In the genomic region with DNA sequence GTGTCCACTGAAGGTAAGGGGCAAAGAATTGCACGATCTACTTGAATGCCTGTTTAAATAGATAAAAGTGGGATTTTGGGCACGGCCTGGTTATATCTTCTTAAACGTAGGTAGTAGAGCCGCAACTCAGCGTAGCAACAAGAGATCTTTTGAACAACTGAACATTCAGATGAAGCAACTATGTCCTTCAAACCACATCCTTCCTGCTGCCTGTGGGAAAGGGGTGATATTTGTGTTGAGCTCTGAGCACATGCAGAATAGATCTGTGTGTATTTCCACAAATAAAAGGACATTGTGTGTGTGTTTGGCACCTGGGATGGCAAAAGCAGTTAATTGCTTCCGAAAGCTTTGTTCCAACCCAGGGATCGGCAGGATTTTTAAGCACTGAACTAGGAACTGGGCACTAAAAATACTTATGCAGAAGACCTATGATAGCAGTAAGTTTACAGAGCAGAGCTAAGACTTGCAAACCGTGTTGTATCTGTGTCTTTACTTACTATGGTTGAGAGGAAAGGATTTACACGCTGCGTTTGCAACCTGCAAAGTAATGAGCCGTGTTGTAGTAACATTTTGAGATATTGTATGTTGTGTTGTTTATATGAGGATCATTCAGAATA, we compare ENCODE assay signal across 10 cellular contexts.
A peak's percentile ranks its signal among the peaks of the same experiment; 100 is the strongest.
DNase-seq lines count a peak whose midpoint lies in the region; ATAC-seq and TF ChIP-seq lines count a peak whose summit lies in the region.
"Had no signal": no experiment of that assay in that cellular context is flagged by ENCODE, and none has a peak within 500 bp of the region (broad histone marks: within the 10 kb centered on the region; RNA-seq: fewer than 3 reads in every experiment).

No MANE protein-coding gene starts in this region.

- H3K27me3 ChIP-seq in right atrium auricular region = no peaks in the 10 kb centered on the region
- H3K27me3 ChIP-seq: thyroid gland had no signal

- no peak overlapping the region for H3K27ac ChIP-seq in right atrium auricular region
- H3K27ac ChIP-seq: thyroid gland had no signal

- no peaks in the 10 kb centered on the region for H3K9me3 ChIP-seq in right atrium auricular region
- H3K9me3 ChIP-seq: thyroid gland had no signal

- peak in 3 of 5 experiments; percentile 12 to 94 (median 56) for DNase-seq in T-helper 2 cell
- peak; percentile 76 for DNase-seq in activated naive CD4-positive, alpha-beta T cell treated with anti-CD3 and anti-CD28 coated beads, Interleukin-2, amount 10 ng/mL, durations not matched to agents 7 days and 5 days
- DNase-seq in stimulated activated CD4-positive, alpha-beta T cell treated with anti-CD3 and anti-CD28 coated beads, Interleukin-15, amount 100 ng/mL, for 24 hours = peak; percentile 43
- DNase-seq in amniotic stem cell (lab: John Stamatoyannopoulos, UW) = no peak
- no peak for DNase-seq in right atrium auricular region (ENCODE audit: low spot score)
- DNase-seq: mesenchymal stem cell, thyroid gland had no signal

- no peak overlapping the region for H3K4me3 Mint-ChIP-seq in activated naive CD4-positive, alpha-beta T cell treated with anti-CD3 and anti-CD28 coated beads, Interleukin-2, amount 10 ng/mL, durations not matched to agents 7 days and 5 days

- CTCF ChIA-PET in activated naive CD4-positive, alpha-beta T cell treated with anti-CD3 and anti-CD28 coated beads, Interleukin-2, amount 10 ng/mL, durations not matched to agents 7 days and 5 days (lab: Charles Lee) = interaction anchor here (0.7 to 3.3 kb wide), 2 partner anchors 99 to 133 kb away, joined by 3 to 16 read pairs; no protein-coding TSS in a partner anchor

- H3K27me3 Mint-ChIP-seq in activated naive CD4-positive, alpha-beta T cell treated with anti-CD3 and anti-CD28 coated beads, Interleukin-2, amount 10 ng/mL, durations not matched to agents 7 days and 5 days = no peaks in the 10 kb centered on the region

- peak; percentile 68 for ATAC-seq in GM21423 (IDR thresholded peaks at IDR 0.05; ENCODE audit: unreplicated experiment)
- ATAC-seq in GM19328 (IDR thresholded peaks at IDR 0.05; ENCODE audit: unreplicated experiment) = no peak
- ATAC-seq in GM18520 (IDR thresholded peaks at IDR 0.05; ENCODE audit: unreplicated experiment) = no peak

- H3K4me1 Mint-ChIP-seq in activated naive CD4-positive, alpha-beta T cell treated with anti-CD3 and anti-CD28 coated beads, Interleukin-2, amount 10 ng/mL, durations not matched to agents 7 days and 5 days = peaks cover 27% of the 10 kb centered on the region

- H3K4me3 ChIP-seq in right atrium auricular region = no peak overlapping the region
- H3K4me3 ChIP-seq: thyroid gland had no signal

- H3K36me3 ChIP-seq in right atrium auricular region = no peaks in the 10 kb centered on the region
- H3K36me3 ChIP-seq: thyroid gland had no signal

- H3K36me3 Mint-ChIP-seq in activated naive CD4-positive, alpha-beta T cell treated with anti-CD3 and anti-CD28 coated beads, Interleukin-2, amount 10 ng/mL, durations not matched to agents 7 days and 5 days = peaks cover 14% of the 10 kb centered on the region

- peak overlapping the region; percentile 98 for H3K27ac Mint-ChIP-seq in activated naive CD4-positive, alpha-beta T cell treated with anti-CD3 and anti-CD28 coated beads, Interleukin-2, amount 10 ng/mL, durations not matched to agents 7 days and 5 days

- no peaks in the 10 kb centered on the region for H3K9me3 Mint-ChIP-seq in activated naive CD4-positive, alpha-beta T cell treated with anti-CD3 and anti-CD28 coated beads, Interleukin-2, amount 10 ng/mL, durations not matched to agents 7 days and 5 days

- no peaks in the 10 kb centered on the region for H3K4me1 ChIP-seq in right atrium auricular region
- H3K4me1 ChIP-seq: thyroid gland had no signal

- no peak for TF ChIP-seq CTCF in right atrium auricular region (IDR thresholded peaks at IDR 0.05)

Comparison
In these comparisons a context has a peak if more than half of its experiments do, and no peak if none do; other contexts are left out.
1. DNase-seq: peak in T-helper 2 cell (3 of 5), activated naive CD4-positive, alpha-beta T cell treated with anti-CD3 and anti-CD28 coated beads, Interleukin-2, amount 10 ng/mL, durations not matched to agents 7 days and 5 days (single experiment) and stimulated activated CD4-positive, alpha-beta T cell treated with anti-CD3 and anti-CD28 coated beads, Interleukin-15, amount 100 ng/mL, for 24 hours (single experiment); none in amniotic stem cell (single experiment) and right atrium auricular region (single experiment).